16 cellular contexts compared by ENCODE assay signal in genomic region chr12:131856366-131857097, GRCh38. TPM values are rescaled to one million over a fixed set of nuclear protein-coding genes. Genes with fewer than 3 reads are reported as not detected.
DNase-seq lines count a peak whose midpoint lies in the region; ATAC-seq, FAIRE-seq and TF ChIP-seq lines count a peak whose summit lies in the region.
"Had no signal": no experiment of that assay in that cellular context is flagged by ENCODE, and none has a peak within 500 bp of the region (broad histone marks: within the 10 kb centered on the region; RNA-seq: fewer than 3 reads in every experiment).

No MANE protein-coding gene starts in this region.

- POLR2A ChIA-PET in A549 (lab: Yijun Ruan, JAX) = no interaction called here

- peak overlapping the region; percentile 1 for H3K27ac Mint-ChIP-seq in dendritic cell treated with granulocyte-macrophage colony-stimulating factor and Interleukin-4, amounts not matched to agents 40 ng/mL and 50 ng/mL, for 4 days
- peak overlapping the region; percentile 7 for H3K27ac Mint-ChIP-seq in neural progenitor cell
- H3K27ac Mint-ChIP-seq: B cell had no signal

- no peak overlapping the region for H3K9ac ChIP-seq in neural progenitor cell

- FAIRE-seq in A549 (lab: Jason Lieb, UNC) (no peak), small intestine (lab: Jason Lieb, UNC) (no peak)

- no peak for TF ChIP-seq RAD21 in A549 (conservative IDR thresholded peaks at IDR 0.05 in 1 of 2, IDR thresholded peaks at IDR 0.05 in 1 of 2)

- CTCF ChIA-PET in A549 (lab: Yijun Ruan, JAX) = no interaction called here

- no peak for TF ChIP-seq EP300 in A549 (IDR thresholded peaks at IDR 0.05)

- TF ChIP-seq POLR2A in A549 (IDR thresholded peaks at IDR 0.05; ENCODE audit: low read length) = no peak

- H3K4me3 ChIP-seq in A549 = no peak overlapping the region
- H3K4me3 ChIP-seq in H7 (ENCODE audit: insufficient read depth, low read depth, low read length) = no peak overlapping the region
- H3K4me3 ChIP-seq in neural progenitor cell = no peak overlapping the region
- H3K4me3 ChIP-seq in small intestine (ENCODE audit: low read depth in 1 of 2, low read length in 2 of 2) = no peak overlapping the region

- H3K79me2 ChIP-seq in neural progenitor cell (ENCODE audit: low read depth) = no peaks in the 10 kb centered on the region

- TF ChIP-seq CTCF in A549 (IDR thresholded peaks at IDR 0.05) (no peak), neural progenitor cell (IDR thresholded peaks at IDR 0.05) (no peak)

- H4K20me1 ChIP-seq in neural progenitor cell (ENCODE audit: low read depth) = no peaks in the 10 kb centered on the region

- H3K27ac ChIP-seq in A549 = peak overlapping the region; percentile 45 to 96; a peak in 5 of 6 replicates
- no peak overlapping the region for H3K27ac ChIP-seq in neural progenitor cell
- H3K27ac ChIP-seq in small intestine (ENCODE audit: low read depth in 1 of 2, low read length in 1 of 2) = no peak overlapping the region

- H3K27me3 Mint-ChIP-seq in dendritic cell treated with granulocyte-macrophage colony-stimulating factor and Interleukin-4, amounts not matched to agents 40 ng/mL and 50 ng/mL, for 4 days = peaks cover 22% of the 10 kb centered on the region
- H3K27me3 Mint-ChIP-seq in neural progenitor cell (ENCODE audit: insufficient read depth, low read depth) = peaks cover 13% of the 10 kb centered on the region

- intact Hi-C loops in dendritic cell treated with granulocyte-macrophage colony-stimulating factor and Interleukin-4, amounts not matched to agents 40 ng/mL and 50 ng/mL, for 4 days (cut with micrococcal nuclease) = no loop called here
- intact Hi-C loops in posterior vena cava (cut with DNase I) = no loop called here

- peaks cover 30% of the 10 kb centered on the region for H3K4me1 Mint-ChIP-seq in dendritic cell treated with granulocyte-macrophage colony-stimulating factor and Interleukin-4, amounts not matched to agents 40 ng/mL and 50 ng/mL, for 4 days (ENCODE audit: low read depth)
- peaks cover 39% of the 10 kb centered on the region for H3K4me1 Mint-ChIP-seq in neural progenitor cell

- no peaks in the 10 kb centered on the region for H3K9me3 Mint-ChIP-seq in dendritic cell treated with granulocyte-macrophage colony-stimulating factor and Interleukin-4, amounts not matched to agents 40 ng/mL and 50 ng/mL, for 4 days
- H3K9me3 Mint-ChIP-seq in neural progenitor cell = no peaks in the 10 kb centered on the region
- H3K9me3 Mint-ChIP-seq: CD8-positive, alpha-beta memory T cell had no signal

- H2AFZ ChIP-seq in neural progenitor cell (replicated peaks) = no peak overlapping the region

- WGBS in A549 (ENCODE audit: missing lambda C conversion rate) = 94% methylated on average over 10 of the region's 10 CpGs
- WGBS in small intestine, 3 donors = 77 to 87% (median 83%) methylated on average over 10 of the region's 10 CpGs

- H3K4me3 Mint-ChIP-seq in dendritic cell treated with granulocyte-macrophage colony-stimulating factor and Interleukin-4, amounts not matched to agents 40 ng/mL and 50 ng/mL, for 4 days = no peak overlapping the region
- H3K4me3 Mint-ChIP-seq in neural progenitor cell = peak overlapping the region; percentile 29
- H3K4me3 Mint-ChIP-seq: B cell; CD8-positive, alpha-beta memory T cell had no signal

- no peaks in the 10 kb centered on the region for H3K9me3 ChIP-seq in A549
- no peaks in the 10 kb centered on the region for H3K9me3 ChIP-seq in neural progenitor cell (ENCODE audit: low read depth)
- no peaks in the 10 kb centered on the region for H3K9me3 ChIP-seq in small intestine (ENCODE audit: control insufficient read depth, low read depth)

- H3K36me3 Mint-ChIP-seq in dendritic cell treated with granulocyte-macrophage colony-stimulating factor and Interleukin-4, amounts not matched to agents 40 ng/mL and 50 ng/mL, for 4 days (ENCODE audit: low read depth) = no peaks in the 10 kb centered on the region
- peaks cover 1% of the 10 kb centered on the region for H3K36me3 Mint-ChIP-seq in neural progenitor cell
- H3K36me3 Mint-ChIP-seq: CD8-positive, alpha-beta memory T cell had no signal

- no peaks in the 10 kb centered on the region for H3K36me3 ChIP-seq in H7 (replicated peaks; ENCODE audit: control insufficient read depth, insufficient read depth, low read length)
- H3K36me3 ChIP-seq in neural progenitor cell = no peaks in the 10 kb centered on the region
- H3K36me3 ChIP-seq in small intestine (ENCODE audit: control insufficient read depth in 2 of 2, insufficient read depth in 2 of 2, low read length in 2 of 2) = no peaks in the 10 kb centered on the region

- H3K4me1 ChIP-seq in A549 (peaks cover 46% of the 10 kb centered on the region), neural progenitor cell (peaks cover 6% of the 10 kb centered on the region), small intestine (ENCODE audit: control insufficient read depth in 2 of 2, insufficient read depth in 1 of 2, low read depth in 1 of 2, low read length in 1 of 2) (no peaks in the 10 kb centered on the region)

- H3F3A ChIP-seq in neural progenitor cell (ENCODE audit: low read depth) = peaks cover 18% of the 10 kb centered on the region

- no peaks in the 10 kb centered on the region for H3K27me3 ChIP-seq in H7 (ENCODE audit: control insufficient read depth, insufficient read depth, low read length)
- H3K27me3 ChIP-seq in neural progenitor cell = peaks cover 9% of the 10 kb centered on the region
- H3K27me3 ChIP-seq in small intestine (ENCODE audit: control insufficient read depth in 2 of 2, insufficient read depth in 2 of 2, low read length in 2 of 2) = peaks cover 0 to 4% of the 10 kb centered on the region in 2 donors

- no peak for ATAC-seq in A549

- no peak for DNase-seq in A549 (ENCODE audit: low read depth in 1 of 2, low spot score in 1 of 2)
- peak; percentile 47 for DNase-seq in H7
- DNase-seq in neural progenitor cell (ENCODE audit: low spot score) = no peak
- no peak for DNase-seq in posterior vena cava (ENCODE audit: low spot score)
- no peak for DNase-seq in NCI-H1436 treated with DMSO at 0.1 percent for 48 hours (lab: John Stamatoyannopoulos, UW)
- DNase-seq in small intestine = no peak
- DNase-seq: CD8-positive, alpha-beta memory T cell; DMS 273 treated with DMSO at 0.1 percent for 48 hours; Karpas-422; MM.1S; NCI-H1105; NCI-H187 treated with DMSO at 0.1 percent for 48 hours; NCI-H510A; SIG-M5 had no signal

- no peak overlapping the region for H3K4me2 ChIP-seq in A549
- H3K4me2 ChIP-seq in neural progenitor cell = no peak overlapping the region

TF ChIP-seq in A549, 52 proteins besides CTCF, POLR2A, EP300 and RAD21 (continues in another document):
- TF ChIP-seq BHLHE40 (IDR thresholded peaks at IDR 0.05; ENCODE audit: low read depth, low read length) (no peak), CBX8 (IDR thresholded peaks at IDR 0.05) (no peak), NR3C1 (IDR thresholded peaks at IDR 0.05) (no peak), RARB (CRISPR knock-in tag; IDR thresholded peaks at IDR 0.05) (no peak), MAFK (IDR thresholded peaks at IDR 0.05; ENCODE audit: partially characterized antibody) (no peak), ESRRA (IDR thresholded peaks at IDR 0.05; ENCODE audit: borderline replicate concordance, low read length) (no peak), KDM5A (IDR thresholded peaks at IDR 0.05) (no peak)
- TF ChIP-seq, protein P1, sequence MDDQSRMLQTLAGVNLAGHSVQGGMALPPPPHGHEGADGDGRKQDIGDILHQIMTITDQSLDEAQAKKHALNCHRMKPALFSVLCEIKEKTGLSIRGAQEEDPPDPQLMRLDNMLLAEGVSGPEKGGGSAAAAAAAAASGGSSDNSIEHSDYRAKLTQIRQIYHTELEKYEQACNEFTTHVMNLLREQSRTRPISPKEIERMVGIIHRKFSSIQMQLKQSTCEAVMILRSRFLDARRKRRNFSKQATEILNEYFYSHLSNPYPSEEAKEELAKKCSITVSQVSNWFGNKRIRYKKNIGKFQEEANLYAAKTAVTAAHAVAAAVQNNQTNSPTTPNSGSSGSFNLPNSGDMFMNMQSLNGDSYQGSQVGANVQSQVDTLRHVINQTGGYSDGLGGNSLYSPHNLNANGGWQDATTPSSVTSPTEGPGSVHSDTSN (IDR thresholded peaks at IDR 0.05) = no peak

RNA-seq across cellular contexts. Expression of gene MMP17, which starts 28.3 kb away (rescaled TPM):
- 6.2 and 9.1 TPM in 2 replicates for polyA plus RNA-seq in A549 (2011; rRNA removed)
- polyA plus RNA-seq in A549 (2012; cell fraction: cytosol; rRNA removed) = 19.6 and 30.3 TPM in 2 replicates
- 44.1 and 63.4 TPM in 2 replicates for polyA plus RNA-seq in A549 (2012; cell fraction: nucleus; rRNA removed)
- polyA plus RNA-seq in A549 (2017; fragmentation: RNase III; extraction: RNeasy Plus Mini Kit Qiagen cat#74134 plus additional on column Dnase treatment) = 7.2 to 8.7 TPM (median 7.9 TPM) in 3 replicates
- polyA minus RNA-seq in A549 (2011; rRNA and poly(A)+ RNA removed) = 3.6 and 3.7 TPM in 2 replicates
- 36.1 and 75.7 TPM in 2 replicates for total RNA-seq in H7 (2014; rRNA removed; shearing (Covaris generic))
- 2.1 and 7.1 TPM in 2 replicates for total RNA-seq in neural progenitor cell (ENCODE audit: low replicate concordance)
- 1 to 10 TPM; 4.3 to 5.8 TPM for total RNA-seq in posterior vena cava
- 1 to 10 TPM in 1 of 3 donors, not detected in 2; 4.5 TPM for polyA plus RNA-seq in small intestine
- polyA plus RNA-seq: CD8-positive, alpha-beta memory T cell had no signal

RNA-seq across cellular contexts. Expression of gene ULK1, which starts 37.9 kb away (rescaled TPM):
- polyA plus RNA-seq in A549 (2011; rRNA removed) = 15.1 and 18.4 TPM in 2 replicates
- 43.7 and 65.4 TPM in 2 replicates for polyA plus RNA-seq in A549 (2012; cell fraction: cytosol; rRNA removed)
- 271 and 363 TPM in 2 replicates for polyA plus RNA-seq in A549 (2012; cell fraction: nucleus; rRNA removed)
- polyA plus RNA-seq in A549 (2017; fragmentation: RNase III; extraction: RNeasy Plus Mini Kit Qiagen cat#74134 plus additional on column Dnase treatment) = 37.7 to 49.2 TPM (median 46.2 TPM) in 3 replicates
- polyA minus RNA-seq in A549 (2011; rRNA and poly(A)+ RNA removed) = 13.4 and 13.5 TPM in 2 replicates
- total RNA-seq in H7 (2014; rRNA removed; shearing (Covaris generic)) = 15.7 and 18.8 TPM in 2 replicates
- 4.9 and 16.0 TPM in 2 replicates for total RNA-seq in neural progenitor cell (ENCODE audit: low replicate concordance)
- 10 to 100 TPM; 23.0 to 23.8 TPM for total RNA-seq in posterior vena cava
- polyA plus RNA-seq in small intestine = 10 to 100 TPM; 11.3 to 12.7 (median 12.3) TPM

Comparison
In these comparisons a context has a peak if more than half of its experiments do, and no peak if none do; other contexts are left out.
1. H3K27ac ChIP-seq: peak in A549 (2 of 2); none in neural progenitor cell (single experiment) and small intestine (0 of 2).